ENCODE assay signal across 29 cellular contexts in the genomic region with DNA sequence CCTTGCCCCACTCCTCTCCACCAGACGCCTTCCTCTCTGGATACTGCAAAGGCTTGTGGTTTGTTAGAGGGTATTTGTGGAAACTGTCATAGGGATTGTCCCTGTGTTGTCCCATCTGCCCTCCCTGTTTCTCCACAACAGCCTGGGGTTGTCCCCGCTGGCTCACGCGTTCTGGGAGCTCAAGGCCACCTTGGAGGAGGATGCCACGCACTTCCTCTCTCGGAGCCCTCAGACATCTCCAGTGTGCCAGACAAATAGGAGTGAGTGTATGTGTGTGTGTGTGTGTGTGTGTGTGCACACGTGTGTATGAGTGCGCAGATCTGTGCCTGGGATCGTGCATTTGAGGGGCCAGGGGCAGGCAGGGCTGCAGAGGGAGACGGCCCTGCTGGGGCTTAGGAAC. TPM values are rescaled to one million over a fixed set of nuclear protein-coding genes. Genes with fewer than 3 reads are reported as not detected.
"Had no signal": no experiment of that assay in that cellular context is flagged by ENCODE, and none has a peak within 500 bp of the region (broad histone marks: within the 10 kb centered on the region; RNA-seq: fewer than 3 reads in every experiment).

No MANE protein-coding gene starts in this region.

- H3K4me1 Mint-ChIP-seq: WTC11 had no signal

- H3K27ac Mint-ChIP-seq: activated CD4-positive, alpha-beta T cell treated with anti-CD3 and anti-CD28 coated beads for 36 hours; neural progenitor cell; WTC11 had no signal

- H3K4me3 ChIP-seq: cardiac muscle cell, left lung, neural progenitor cell, prostate gland, right atrium auricular region, tibial nerve, uterus had no signal

- H3K4me2 ChIP-seq: neural progenitor cell had no signal

- ATAC-seq: activated CD4-positive, alpha-beta T cell treated with anti-CD3 and anti-CD28 coated beads for 36 hours; activated T-cell treated with anti-CD3 and anti-CD28 coated beads, Interleukin-2, amount 50 U/mL, for 4 hours; foreskin keratinocyte; left lung; WTC11 had no signal

- H3K4me3 Mint-ChIP-seq: activated CD4-positive, alpha-beta T cell treated with anti-CD3 and anti-CD28 coated beads for 36 hours; activated naive CD4-positive, alpha-beta T cell treated with anti-CD3 and anti-CD28 coated beads, Interleukin-2, amount 50 U/mL, for 24 hours; activated T-cell treated with anti-CD3 and anti-CD28 coated beads, Interleukin-2, amount 50 U/mL, for 4 hours; endodermal cell; neural progenitor cell; WTC11 had no signal

- H3K27me3 ChIP-seq: cardiac muscle cell, foreskin keratinocyte, left lung, neural progenitor cell, right atrium auricular region, tibial nerve, uterus had no signal

- H3K27ac ChIP-seq: cardiac muscle cell, foreskin keratinocyte, left lung, neural progenitor cell, prostate gland, right atrium auricular region, tibial nerve, uterus had no signal

- H3K9me3 ChIP-seq: left lung, prostate gland, right atrium auricular region, tibial nerve, uterus had no signal

- H3K36me3 ChIP-seq: neural progenitor cell, uterus had no signal

- H3K4me1 ChIP-seq: foreskin keratinocyte, prostate gland had no signal

- H3K9me3 Mint-ChIP-seq: activated naive CD4-positive, alpha-beta T cell treated with anti-CD3 and anti-CD28 coated beads, Interleukin-2, amount 50 U/mL, for 24 hours; activated T-cell treated with anti-CD3 and anti-CD28 coated beads, Interleukin-2, amount 50 U/mL, for 4 hours; endodermal cell; neural progenitor cell; WTC11 had no signal

- H3K27me3 Mint-ChIP-seq: activated CD4-positive, alpha-beta T cell treated with anti-CD3 and anti-CD28 coated beads for 36 hours; activated naive CD4-positive, alpha-beta T cell treated with anti-CD3 and anti-CD28 coated beads, Interleukin-2, amount 50 U/mL, for 24 hours had no signal

- DNase-seq: activated CD4-positive, alpha-beta T cell treated with anti-CD3 and anti-CD28 coated beads for 36 hours; activated CD4-positive, alpha-beta T cell treated with anti-CD3 and anti-CD28 coated beads, Interleukin-2, amount 50 U/mL, for 48 hours; activated effector memory CD4-positive, alpha-beta T cell treated with anti-CD3 and anti-CD28 coated beads, Interleukin-2, amount 50 U/mL, for 16 hours; activated T-cell treated with anti-CD3 and anti-CD28 coated beads, Interleukin-2, amount 50 U/mL, for 4 hours; amygdala; endodermal cell; foreskin keratinocyte; hypothalamus; kidney; left lung; mammary epithelial cell; stimulated activated CD4-positive, alpha-beta T cell treated with anti-CD3 and anti-CD28 coated beads, Interleukin-12 subunit alpha, Interleukin-12 subunit beta, amount 100 ng/mL, for 4 hours; stimulated activated CD4-positive, alpha-beta T cell treated with anti-CD3 and anti-CD28 coated beads, Interleukin-1b, Interleukin-23, amount 100 ng/mL, for 48 hours; stimulated activated CD8-positive, alpha-beta memory T cell treated with anti-CD3 and anti-CD28 coated beads, Interleukin-4, amount 100 ng/mL, for 48 hours; stimulated activated naive CD4-positive, alpha-beta T cell treated with Interleukin-2 at 50 U/mL for 16 hours; substantia nigra; uterus had no signal

- H2AFZ ChIP-seq: neural progenitor cell had no signal

- H3K9ac ChIP-seq: neural progenitor cell had no signal

RNA-seq across cellular contexts. Expression of a gene that starts 37.6 kb away (rescaled TPM):
- total RNA-seq: activated CD4-positive, alpha-beta T cell treated with anti-CD3 and anti-CD28 coated beads for 36 hours; cardiac muscle cell; dermis microvascular lymphatic vessel endothelial cell; endodermal cell; epithelial cell of proximal tubule; fibroblast of lung; foreskin keratinocyte; left lung; mammary epithelial cell; myocyte; osteocyte; prostate gland; right atrium auricular region; tibial nerve; WTC11 had no signal

RNA-seq across cellular contexts. Expression of a gene that starts 39.3 kb away (rescaled TPM):
- total RNA-seq: cardiac muscle cell, dermis microvascular lymphatic vessel endothelial cell, endodermal cell, epithelial cell of proximal tubule, fibroblast of lung, foreskin keratinocyte, mammary epithelial cell, myocyte, osteocyte, prostate gland, WTC11 had no signal
